ENCODE assay signal across 14 cellular contexts in the genomic region with DNA sequence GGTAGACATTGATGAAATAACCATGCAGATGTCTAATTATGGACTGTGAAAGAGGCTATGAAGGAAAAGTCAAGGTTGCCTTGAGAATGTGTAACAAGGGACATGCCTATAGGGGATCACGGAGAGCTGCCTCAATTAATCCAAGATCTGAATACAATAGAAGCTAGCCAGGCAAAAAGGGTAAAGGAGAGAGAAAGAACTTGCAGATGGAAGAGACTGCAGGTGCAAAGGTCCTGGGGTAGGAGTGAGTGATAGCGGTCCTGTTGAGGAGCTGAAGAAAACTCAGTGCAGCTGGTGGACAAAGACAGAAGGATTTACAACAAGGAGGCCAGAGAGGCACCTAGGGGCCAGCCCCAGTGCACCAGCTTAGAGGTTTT. TPM values are rescaled to one million over a fixed set of nuclear protein-coding genes. Genes with fewer than 3 reads are reported as not detected.
DNase-seq lines count a peak whose midpoint lies in the region; ATAC-seq and TF ChIP-seq lines count a peak whose summit lies in the region.
"Had no signal": no experiment of that assay in that cellular context is flagged by ENCODE, and none has a peak within 500 bp of the region (broad histone marks: within the 10 kb centered on the region; RNA-seq: fewer than 3 reads in every experiment).

No MANE protein-coding gene starts in this region.

- H3K9me3 ChIP-seq in RWPE2 (ENCODE audit: severe bottlenecking): no peaks in the 10 kb centered on the region
- H3K9me3 ChIP-seq in smooth muscle cell (replicated peaks; ENCODE audit: low read depth): no peaks in the 10 kb centered on the region
- H3K9me3 ChIP-seq: heart left ventricle, Peyer's patch had no signal

- H3K4me1 ChIP-seq in RWPE2 (ENCODE audit: insufficient read depth, poor library complexity, severe bottlenecking): peaks cover 67% of the 10 kb centered on the region
- H3K4me1 ChIP-seq in smooth muscle cell (ENCODE audit: low read depth): no peaks in the 10 kb centered on the region

- H3K9ac ChIP-seq in smooth muscle cell (ENCODE audit: low read depth): no peak overlapping the region

- no peaks in the 10 kb centered on the region for H4K20me1 ChIP-seq in smooth muscle cell (ENCODE audit: low read depth)

- no peak for ATAC-seq in RWPE2 (ENCODE audit: low read depth)
- ATAC-seq in effector memory CD8-positive, alpha-beta T cell (replicated peaks): no peak

- peaks cover 77% of the 10 kb centered on the region for H3K4me1 Mint-ChIP-seq in activated CD4-positive, alpha-beta T cell treated with anti-CD3 and anti-CD28 coated beads, Interleukin-2, amount 10 ng/mL, durations not matched to agents 24 days and 14 days
- H3K4me1 Mint-ChIP-seq in effector memory CD8-positive, alpha-beta T cell (ENCODE audit: low read depth in 2 of 2): peaks cover 61 to 63% of the 10 kb centered on the region in 2 donors
- no peaks in the 10 kb centered on the region for H3K4me1 Mint-ChIP-seq in progenitor cell of endocrine pancreas (ENCODE audit: low read depth)

- H3K27ac ChIP-seq in RWPE2 (ENCODE audit: poor library complexity, severe bottlenecking) (peak overlapping the region; percentile 100), smooth muscle cell (ENCODE audit: low read depth) (peak overlapping the region; percentile 45)
- H3K27ac ChIP-seq: WERI-Rb-1 had no signal

- no peak overlapping the region for H3K4me2 ChIP-seq in smooth muscle cell

- peak; percentile 66 for DNase-seq in activated CD4-positive, alpha-beta T cell treated with anti-CD3 and anti-CD28 coated beads, Interleukin-2, amount 10 ng/mL, durations not matched to agents 24 days and 14 days
- no peak for DNase-seq in activated CD4-positive, alpha-beta T cell treated with anti-CD3 and anti-CD28 coated beads, Interleukin-2, amount 50 U/mL, for 1 hour
- DNase-seq in RWPE2 (ENCODE audit: low spot score) (peak; percentile 5), smooth muscle cell (lab: John Stamatoyannopoulos, UW; ENCODE audit: unreplicated experiment) (no peak), NCI-H1417 treated with DMSO at 0.1 percent for 48 hours (lab: John Stamatoyannopoulos, UW) (no peak), amygdala (lab: John Stamatoyannopoulos, UW) (no peak), progenitor cell of endocrine pancreas (ENCODE audit: low spot score, unreplicated experiment) (no peak)
- DNase-seq in effector memory CD8-positive, alpha-beta T cell: no peak
- DNase-seq: NCI-H2029, WERI-Rb-1 had no signal

- H3K4me3 ChIP-seq in RWPE2 (ENCODE audit: severe bottlenecking): no peak overlapping the region
- H3K4me3 ChIP-seq in smooth muscle cell: no peak overlapping the region
- H3K4me3 ChIP-seq: lung, Peyer's patch had no signal

- no peaks in the 10 kb centered on the region for H3F3A ChIP-seq in smooth muscle cell (ENCODE audit: low read depth)

- WGBS in smooth muscle cell (ENCODE audit: low lambda C conversion rate): 86% methylated on average over 2 of the region's 2 CpGs

- H3K9me3 Mint-ChIP-seq in activated CD4-positive, alpha-beta T cell treated with anti-CD3 and anti-CD28 coated beads, Interleukin-2, amount 10 ng/mL, durations not matched to agents 24 days and 14 days: peaks cover 12% of the 10 kb centered on the region
- H3K9me3 Mint-ChIP-seq in effector memory CD8-positive, alpha-beta T cell: no peaks in the 10 kb centered on the region
- H3K9me3 Mint-ChIP-seq in progenitor cell of endocrine pancreas (ENCODE audit: low read depth): no peaks in the 10 kb centered on the region

- H3K79me2 ChIP-seq in smooth muscle cell (ENCODE audit: low read depth): no peaks in the 10 kb centered on the region

- peak overlapping the region; percentile 94 for H3K27ac Mint-ChIP-seq in activated CD4-positive, alpha-beta T cell treated with anti-CD3 and anti-CD28 coated beads, Interleukin-2, amount 10 ng/mL, durations not matched to agents 24 days and 14 days
- peak overlapping the region; percentile 77 to 90 for H3K27ac Mint-ChIP-seq in effector memory CD8-positive, alpha-beta T cell
- no peak overlapping the region for H3K27ac Mint-ChIP-seq in progenitor cell of endocrine pancreas

- no peaks in the 10 kb centered on the region for H3K27me3 Mint-ChIP-seq in activated CD4-positive, alpha-beta T cell treated with anti-CD3 and anti-CD28 coated beads, Interleukin-2, amount 10 ng/mL, durations not matched to agents 24 days and 14 days
- H3K27me3 Mint-ChIP-seq in effector memory CD8-positive, alpha-beta T cell: no peaks in the 10 kb centered on the region
- peaks cover 28% of the 10 kb centered on the region for H3K27me3 Mint-ChIP-seq in progenitor cell of endocrine pancreas

- peak overlapping the region; percentile 87 for H3K4me3 Mint-ChIP-seq in activated CD4-positive, alpha-beta T cell treated with anti-CD3 and anti-CD28 coated beads, Interleukin-2, amount 10 ng/mL, durations not matched to agents 24 days and 14 days
- peak overlapping the region; percentile 78 to 80 for H3K4me3 Mint-ChIP-seq in effector memory CD8-positive, alpha-beta T cell
- no peak overlapping the region for H3K4me3 Mint-ChIP-seq in progenitor cell of endocrine pancreas (ENCODE audit: low read depth)

- peaks cover 45% of the 10 kb centered on the region for H3K36me3 Mint-ChIP-seq in activated CD4-positive, alpha-beta T cell treated with anti-CD3 and anti-CD28 coated beads, Interleukin-2, amount 10 ng/mL, durations not matched to agents 24 days and 14 days (ENCODE audit: low read depth)
- peaks cover 12% of the 10 kb centered on the region for H3K36me3 Mint-ChIP-seq in effector memory CD8-positive, alpha-beta T cell (ENCODE audit: insufficient read depth)
- no peaks in the 10 kb centered on the region for H3K36me3 Mint-ChIP-seq in progenitor cell of endocrine pancreas (ENCODE audit: insufficient read depth)

- intact Hi-C loops in activated CD4-positive, alpha-beta T cell treated with anti-CD3 and anti-CD28 coated beads, Interleukin-2, amount 10 ng/mL, durations not matched to agents 24 days and 14 days (cut with micrococcal nuclease): no loop called here

- TF ChIP-seq CTCF in RWPE2 (IDR thresholded peaks at IDR 0.05; ENCODE audit: poor library complexity, severe bottlenecking) (no peak), smooth muscle cell (IDR thresholded peaks at IDR 0.05; ENCODE audit: borderline replicate concordance, insufficient read depth, poor library complexity, severe bottlenecking) (no peak), progenitor cell of endocrine pancreas (IDR thresholded peaks at IDR 0.05; ENCODE audit: unreplicated experiment) (no peak)

- H3K36me3 ChIP-seq in RWPE2 (ENCODE audit: low read depth) (peaks cover 5% of the 10 kb centered on the region; the same call in 1 of the 2 replicates), smooth muscle cell (ENCODE audit: low read depth) (no peaks in the 10 kb centered on the region)
- H3K36me3 ChIP-seq: heart left ventricle, Peyer's patch, WERI-Rb-1 had no signal

- H2AFZ ChIP-seq in smooth muscle cell (ENCODE audit: low read depth): no peak overlapping the region

- H3K27me3 ChIP-seq in RWPE2 (ENCODE audit: insufficient read depth, poor library complexity, severe bottlenecking) (no peaks in the 10 kb centered on the region), smooth muscle cell (ENCODE audit: low read depth) (no peaks in the 10 kb centered on the region)
- H3K27me3 ChIP-seq: Peyer's patch had no signal

RNA-seq across cellular contexts. Expression of a gene that starts 15.9 kb away (rescaled TPM):
- 13.1 and 16.8 TPM in 2 replicates for total RNA-seq in activated CD4-positive, alpha-beta T cell treated with anti-CD3 and anti-CD28 coated beads, Interleukin-2, amount 10 ng/mL, durations not matched to agents 24 days and 14 days
- 0.63 and 1.2 TPM in 2 replicates for total RNA-seq in smooth muscle cell
- 0.13 and 3.3 TPM in 2 replicates for polyA plus RNA-seq in smooth muscle cell
- not detected in 2 replicates for total RNA-seq in progenitor cell of endocrine pancreas
- polyA plus RNA-seq: heart left ventricle, right cardiac atrium had no signal

RNA-seq across cellular contexts. Expression of a gene that starts 48.0 kb away (rescaled TPM):
- 217 and 220 TPM in 2 replicates for total RNA-seq in activated CD4-positive, alpha-beta T cell treated with anti-CD3 and anti-CD28 coated beads, Interleukin-2, amount 10 ng/mL, durations not matched to agents 24 days and 14 days
- not detected in 2 replicates for total RNA-seq in smooth muscle cell
- not detected in 2 replicates for polyA plus RNA-seq in smooth muscle cell
- total RNA-seq in progenitor cell of endocrine pancreas: not detected in 2 replicates

Comparison
In these comparisons a context has a peak if more than half of its experiments do, and no peak if none do; other contexts are left out.
1. DNase-seq: peak in activated CD4-positive, alpha-beta T cell treated with anti-CD3 and anti-CD28 coated beads, Interleukin-2, amount 10 ng/mL, durations not matched to agents 24 days and 14 days (single experiment) and RWPE2 (single experiment); none in activated CD4-positive, alpha-beta T cell treated with anti-CD3 and anti-CD28 coated beads, Interleukin-2, amount 50 U/mL, for 1 hour (single experiment), effector memory CD8-positive, alpha-beta T cell (0 of 3), smooth muscle cell (single experiment), NCI-H1417 treated with DMSO at 0.1 percent for 48 hours (single experiment), amygdala (0 of 56) and progenitor cell of endocrine pancreas (single experiment).
2. RNA of a gene that starts 48.0 kb away (total RNA-seq): 217 to 220 TPM in activated CD4-positive, alpha-beta T cell treated with anti-CD3 and anti-CD28 coated beads, Interleukin-2, amount 10 ng/mL, durations not matched to agents 24 days and 14 days; not detected in progenitor cell of endocrine pancreas and not detected in smooth muscle cell; every median in the first group is over 100 times any median in the second.